17 cellular contexts compared by ENCODE assay signal in genomic region chr1:113742515-113742914, GRCh38. TPM values are rescaled to one million over a fixed set of nuclear protein-coding genes. Genes with fewer than 3 reads are reported as not detected.
DNase-seq lines count a peak whose midpoint lies in the region; ATAC-seq, FAIRE-seq and TF ChIP-seq lines count a peak whose summit lies in the region.
"Had no signal": no experiment of that assay in that cellular context is flagged by ENCODE, and none has a peak within 500 bp of the region (broad histone marks: within the 10 kb centered on the region; RNA-seq: fewer than 3 reads in every experiment).

No MANE protein-coding gene starts in this region.

- H3K27ac ChIP-seq in right lobe of liver (no peak overlapping the region), HepG2 (ENCODE audit: extremely low read length, insufficient read depth, low read length) (no peak overlapping the region), caudate nucleus (ENCODE audit: low read depth, low read length) (no peak overlapping the region), osteoblast (ENCODE audit: low read depth, low read length) (no peak overlapping the region)

- H3K4me3 ChIP-seq in right lobe of liver (no peak overlapping the region), HepG2 (replicated peaks in 1 of 3; ENCODE audit: insufficient read depth in 1 of 3, low read depth in 2 of 3, low read length in 3 of 3) (no peak overlapping the region), osteoblast (ENCODE audit: insufficient read depth, low read length) (no peak overlapping the region)

- H3K27me3 Mint-ChIP-seq in central memory CD8-positive, alpha-beta T cell = no peaks in the 10 kb centered on the region
- H3K27me3 Mint-ChIP-seq: stimulated activated memory B cell treated with anti-CD40 and anti-IgM and Interleukin-4, amounts not matched to agents 10 μg/mL and 1 μg/mL and 100 μg/mL, for 72 hours had no signal

- FAIRE-seq in HepG2 (lab: Jason Lieb, UNC) = no peak
- FAIRE-seq: astrocyte had no signal

- H2AFZ ChIP-seq in HepG2 (ENCODE audit: low read length) = no peak overlapping the region
- no peak overlapping the region for H2AFZ ChIP-seq in osteoblast (ENCODE audit: low read length)

- intact Hi-C loops in right lobe of liver (cut with DNase I) = no loop called here
- intact Hi-C loops in HepG2 (cut with micrococcal nuclease; ENCODE audit: unreplicated experiment) = no loop called here

- H3K9me3 ChIP-seq in right lobe of liver (no peaks in the 10 kb centered on the region), HepG2 (ENCODE audit: low read length) (no peaks in the 10 kb centered on the region), osteoblast (ENCODE audit: low read depth, low read length) (no peaks in the 10 kb centered on the region)

- H3K4me2 ChIP-seq in HepG2 (ENCODE audit: low read depth, low read length) = no peak overlapping the region
- no peak overlapping the region for H3K4me2 ChIP-seq in osteoblast (ENCODE audit: insufficient read depth, low read length)

- CTCF ChIA-PET in HepG2 (lab: Yijun Ruan, JAX; ENCODE audit: low intra/inter-chr PET ratio, low total read pairs) = no interaction called here

- ATAC-seq in right lobe of liver (peak in 3 of 4 donors; percentile 28 to 79 (median 33)), HepG2 (no peak), HG02981 (IDR thresholded peaks at IDR 0.05; ENCODE audit: unreplicated experiment) (peak; percentile 54), GM21526 (IDR thresholded peaks at IDR 0.05; ENCODE audit: low FRiP score, unreplicated experiment) (no peak)
- no peak for ATAC-seq in central memory CD8-positive, alpha-beta T cell (replicated peaks; ENCODE audit: extremely low read depth, poor library complexity, severe bottlenecking)
- ATAC-seq: Right ventricle myocardium inferior; stimulated activated memory B cell treated with anti-CD40 and anti-IgM and Interleukin-4, amounts not matched to agents 10 μg/mL and 1 μg/mL and 100 μg/mL, for 72 hours had no signal

- DNase-seq in right lobe of liver = no peak
- DNase-seq in HepG2 (ENCODE audit: low spot score) = no peak
- no peak for DNase-seq in central memory CD8-positive, alpha-beta T cell (ENCODE audit: low spot score in 2 of 2)
- no peak for DNase-seq in MV-4-11 (lab: John Stamatoyannopoulos, UW)
- DNase-seq in caudate nucleus (lab: John Stamatoyannopoulos, UW) = no peak
- no peak for DNase-seq in osteoblast (ENCODE audit: insufficient read length, low spot score, missing footprints)
- DNase-seq: activated CD8-positive, alpha-beta memory T cell treated with anti-CD3 and anti-CD28 coated beads, Interleukin-2, amount 50 U/mL, for 48 hours; DMS79 treated with DMSO at 0.1 percent for 48 hours; foreskin fibroblast; Kasumi-1; NCI-H1694 treated with DMSO at 0.1 percent for 48 hours; stimulated activated CD4-positive, alpha-beta T cell treated with anti-CD3 and anti-CD28 coated beads, Interleukin-4, amount 100 ng/mL, for 1 hour had no signal

- TF ChIP-seq POLR2A in right lobe of liver (IDR thresholded peaks at IDR 0.05) = no peak
- no peak for TF ChIP-seq POLR2A in HepG2 (IDR thresholded peaks at IDR 0.05; ENCODE audit: insufficient read depth in 1 of 2, low read depth in 2 of 2, low read length in 2 of 2)

- peaks cover 4% of the 10 kb centered on the region for H3K4me1 Mint-ChIP-seq in central memory CD8-positive, alpha-beta T cell

- H3K36me3 Mint-ChIP-seq in central memory CD8-positive, alpha-beta T cell (ENCODE audit: insufficient read depth) = peaks cover 3% of the 10 kb centered on the region

- no peak for TF ChIP-seq EP300 in HepG2 (IDR thresholded peaks at IDR 0.05; ENCODE audit: low read depth in 2 of 2, low read length in 2 of 2)
- TF ChIP-seq EP300 in HepG2 (CRISPR knock-in tag; IDR thresholded peaks at IDR 0.05; ENCODE audit: borderline replicate concordance) = no peak

- no peak overlapping the region for H3K4me3 Mint-ChIP-seq in central memory CD8-positive, alpha-beta T cell
- H3K4me3 Mint-ChIP-seq: stimulated activated memory B cell treated with anti-CD40 and anti-IgM and Interleukin-4, amounts not matched to agents 10 μg/mL and 1 μg/mL and 100 μg/mL, for 72 hours had no signal

- H3K36me3 ChIP-seq in right lobe of liver = peaks cover 0 to 4% (median 0%) of the 10 kb centered on the region in 4 donors
- peaks cover 0 to 11% of the 10 kb centered on the region in 2 experiments; a peak in 1 of 5 replicates for H3K36me3 ChIP-seq in HepG2 (replicated peaks in 1 of 2; ENCODE audit: control insufficient read depth in 1 of 2, insufficient read depth in 2 of 2, low read length in 2 of 2)
- peaks cover 14% of the 10 kb centered on the region for H3K36me3 ChIP-seq in osteoblast (ENCODE audit: insufficient read depth, low read length)

- BruUV-seq in HepG2 (replicated peaks; lab: Mats Ljungman, UMichigan) = no TSS peak

- no peak overlapping the region for H3K9ac ChIP-seq in HepG2 (ENCODE audit: insufficient read depth, low read depth, low read length)

- 93% methylated on average over 5 of the region's 5 CpGs for WGBS in right lobe of liver (ENCODE audit: insufficient coverage, low coverage, low lambda C conversion rate, missing lambda C conversion rate)
- WGBS in HepG2 (ENCODE audit: low lambda C conversion rate) = 98% methylated on average over 5 of the region's 5 CpGs

- POLR2A ChIA-PET in HepG2 (lab: Yijun Ruan, JAX) = no interaction called here

- no peak for TF ChIP-seq RAD21 in HepG2 (CRISPR knock-in tag; IDR thresholded peaks at IDR 0.05)

- H3K27me3 ChIP-seq in right lobe of liver (no peaks in the 10 kb centered on the region), HepG2 (ENCODE audit: control insufficient read depth in 1 of 2, insufficient read depth in 2 of 2, low read length in 2 of 2) (no peaks in the 10 kb centered on the region), osteoblast (ENCODE audit: insufficient read depth, low read length) (no peaks in the 10 kb centered on the region)

- H3K79me2 ChIP-seq in HepG2 (ENCODE audit: insufficient read depth, low read length) (no peaks in the 10 kb centered on the region), osteoblast (ENCODE audit: insufficient read depth, low read length) (peaks cover 24% of the 10 kb centered on the region)

- H3K9me3 Mint-ChIP-seq in central memory CD8-positive, alpha-beta T cell = no peaks in the 10 kb centered on the region
- H3K9me3 Mint-ChIP-seq: stimulated activated memory B cell treated with anti-CD40 and anti-IgM and Interleukin-4, amounts not matched to agents 10 μg/mL and 1 μg/mL and 100 μg/mL, for 72 hours had no signal

- TF ChIP-seq CTCF in right lobe of liver (IDR thresholded peaks at IDR 0.05) = no peak
- no peak for TF ChIP-seq CTCF in HepG2 (CRISPR knock-in tag; IDR thresholded peaks at IDR 0.05)
- TF ChIP-seq CTCF in osteoblast (IDR thresholded peaks at IDR 0.05; ENCODE audit: extremely low read depth, low read depth, low read length) = no peak

- H3K27ac Mint-ChIP-seq in central memory CD8-positive, alpha-beta T cell (ENCODE audit: low read depth) = peak overlapping the region; percentile 32
- H3K27ac Mint-ChIP-seq: stimulated activated memory B cell treated with anti-CD40 and anti-IgM and Interleukin-4, amounts not matched to agents 10 μg/mL and 1 μg/mL and 100 μg/mL, for 72 hours had no signal

- H3K4me1 ChIP-seq in right lobe of liver (peaks cover 0 to 7% (median 2%) of the 10 kb centered on the region in 4 donors), HepG2 (ENCODE audit: insufficient read depth, low read length) (peaks cover 3% of the 10 kb centered on the region), osteoblast (ENCODE audit: insufficient read depth, low read length) (peaks cover 4% of the 10 kb centered on the region)

- no peaks in the 10 kb centered on the region for H4K20me1 ChIP-seq in HepG2 (ENCODE audit: insufficient read depth, low read length)
- peaks cover 4% of the 10 kb centered on the region for H4K20me1 ChIP-seq in osteoblast (ENCODE audit: insufficient read depth, low read length)

- in situ Hi-C loops in HepG2 (cut with HindIII; ENCODE audit: extremely low pct_ligation_motif_present, low pct_unique_long_range_greater_than_20kb) = no loop called here

TF ChIP-seq in HepG2, 621 proteins besides CTCF, POLR2A, EP300 and RAD21 (continues in another document):
- TF ChIP-seq MAF1 (CRISPR knock-in tag; IDR thresholded peaks at IDR 0.05; ENCODE audit: borderline replicate concordance) (no peak), ZNF136 (CRISPR knock-in tag; IDR thresholded peaks at IDR 0.05; ENCODE audit: low read depth) (no peak), ZFP36L2 (CRISPR knock-in tag; IDR thresholded peaks at IDR 0.05) (no peak)

RNA-seq across cellular contexts. Expression of gene PHTF1, which starts 16.8 kb away (rescaled TPM):
- total RNA-seq in right lobe of liver (1 to 10 TPM; 4.7 to 8.7 (median 6.1) TPM), HepG2 (2016; rRNA removed; fragmentation: Illumina TruSeq; extraction: Trizol) (15.3 and 19.7 TPM in 2 replicates), osteoblast (41.6 and 42.4 TPM in 2 replicates)
- total RNA-seq in HepG2 (2016; cell fraction: cytosol; rRNA removed; fragmentation: Illumina TruSeq; extraction: Trizol; ENCODE audit: low read depth) = 6.2 and 6.4 TPM in 2 replicates
- 17.4 and 17.7 TPM in 2 replicates for total RNA-seq in HepG2 (2016; cell fraction: insoluble cytoplasmic fraction; rRNA removed; fragmentation: Illumina TruSeq; extraction: Trizol)
- total RNA-seq in HepG2 (2016; cell fraction: membrane; rRNA removed; fragmentation: Illumina TruSeq; extraction: Trizol) = 14.0 and 17.1 TPM in 2 replicates
- 21.1 and 24.3 TPM in 2 replicates for total RNA-seq in HepG2 (2016; cell fraction: nucleus; rRNA removed; fragmentation: Illumina TruSeq; extraction: Trizol)
- 5.0 and 5.7 TPM in 2 replicates for polyA plus RNA-seq in HepG2 (2011; rRNA removed)
- 2.9 and 3.6 TPM in 2 replicates for polyA plus RNA-seq in HepG2 (2011; cell fraction: cytosol; rRNA removed)
- 8.5 and 9.2 TPM in 2 replicates for polyA plus RNA-seq in HepG2 (2011; cell fraction: nucleus; rRNA removed)
- 6.1 and 6.6 TPM in 2 replicates for polyA plus RNA-seq in HepG2 (2012)
- 2.7 and 4.4 TPM in 2 replicates for polyA plus RNA-seq in HepG2 (2016; cell fraction: cytosol; fragmentation: Illumina TruSeq; extraction: Trizol; ENCODE audit: low read depth)
- polyA plus RNA-seq in HepG2 (2016; cell fraction: insoluble cytoplasmic fraction; fragmentation: Illumina TruSeq; extraction: Trizol; ENCODE audit: low read depth) = 10.9 and 12.2 TPM in 2 replicates
- polyA plus RNA-seq in HepG2 (2016; cell fraction: membrane; fragmentation: Illumina TruSeq; extraction: Trizol; ENCODE audit: low read depth) = 7.7 and 8.2 TPM in 2 replicates
- 25.8 and 27.4 TPM in 2 replicates for polyA plus RNA-seq in HepG2 (2016; cell fraction: nucleus; fragmentation: Illumina TruSeq; extraction: Trizol; ENCODE audit: insufficient read depth, low read depth)
- 7.0 and 22.6 TPM in 2 replicates for polyA minus RNA-seq in HepG2 (2011; rRNA and poly(A)+ RNA removed; ENCODE audit: low replicate concordance)
- polyA minus RNA-seq in HepG2 (2011; cell fraction: cytosol; rRNA and poly(A)+ RNA removed) = 3.7 and 5.4 TPM in 2 replicates
- 27.8 and 30.0 TPM in 2 replicates for polyA minus RNA-seq in HepG2 (2011; cell fraction: nucleus; rRNA and poly(A)+ RNA removed)

Comparison
In these comparisons a context has a peak if more than half of its experiments do, and no peak if none do; other contexts are left out.
1. ATAC-seq: peak in right lobe of liver (3 of 4) and HG02981 (single experiment); none in HepG2 (single experiment), central memory CD8-positive, alpha-beta T cell (single experiment) and GM21526 (single experiment).